ENCODE assay signal across 8 cellular contexts in genomic region chr3:114411811-114412803, GRCh38.
DNase-seq lines count a peak whose midpoint lies in the region; TF ChIP-seq lines count a peak whose summit lies in the region.

No MANE protein-coding gene starts in this region.

- peak overlapping the region; percentile 73 for H3K4me2 ChIP-seq in GM23248 (ENCODE audit: unreplicated experiment)

- H3K27me3 ChIP-seq in GM23248 (replicated peaks; ENCODE audit: insufficient read depth) (no peaks in the 10 kb centered on the region), SJSA1 (replicated peaks) (no peaks in the 10 kb centered on the region)

- peaks cover 6% of the 10 kb centered on the region; the same call in 1 of the 2 replicates for H3K79me2 ChIP-seq in GM23248 (ENCODE audit: insufficient read depth)

- H3K4me3 ChIP-seq in GM23248 (peak overlapping the region; percentile 47), SJSA1 (no peak overlapping the region), foreskin fibroblast (ENCODE audit: low read depth in 1 of 2, low read length in 2 of 2) (no peak overlapping the region)

- H3K9me3 ChIP-seq in GM23248 (ENCODE audit: low read depth) (no peaks in the 10 kb centered on the region), SJSA1 (replicated peaks) (no peaks in the 10 kb centered on the region)

- in situ Hi-C loops in GM23248 (cut with MboI): no loop called here

- no peaks in the 10 kb centered on the region for H4K20me1 ChIP-seq in GM23248 (ENCODE audit: insufficient read depth)

- 21% methylated on average over 9 of the region's 9 CpGs for WGBS in GM23248 (ENCODE audit: low coverage in 1 of 2, low lambda C conversion rate in 2 of 2, missing lambda C conversion rate in 2 of 2), 2 experiments

- peaks cover 64% of the 10 kb centered on the region for H3K4me1 ChIP-seq in GM23248 (ENCODE audit: insufficient read depth)
- peaks cover 68% of the 10 kb centered on the region for H3K4me1 ChIP-seq in SJSA1 (replicated peaks)

- DNase-seq in EL (peak; percentile 72), GM23248 (peak; percentile 90), SJSA1 (ENCODE audit: low read depth in 1 of 2, low spot score in 2 of 2) (peak; percentile 40 to 45), foreskin fibroblast (peak; percentile 81 to 89), NCI-H146 treated with DMSO at 0.1 percent for 48 hours (lab: John Stamatoyannopoulos, UW; ENCODE audit: unreplicated experiment) (no peak), NCI-H1694 (lab: John Stamatoyannopoulos, UW) (no peak), NCI-H1930 (lab: John Stamatoyannopoulos, UW) (no peak)
- peak; percentile 7 to 12 for DNase-seq in stimulated activated CD8-positive, alpha-beta memory T cell treated with anti-CD3 and anti-CD28 coated beads, Interleukin-2, amount 100 ng/mL, for 48 hours (ENCODE audit: low read depth in 2 of 2)

- H3K9ac ChIP-seq in GM23248: peak overlapping the region; percentile 58

- TF ChIP-seq CTCF in foreskin fibroblast (IDR thresholded peaks at IDR 0.05; ENCODE audit: low read depth, low read length): no peak

- H3F3A ChIP-seq in GM23248 (ENCODE audit: insufficient read depth): peaks cover 35% of the 10 kb centered on the region

- H3K27ac ChIP-seq in GM23248: peak overlapping the region; percentile 80
- H3K27ac ChIP-seq in SJSA1: peak overlapping the region; percentile 66

- no peaks in the 10 kb centered on the region for H3K9me2 ChIP-seq in GM23248 (ENCODE audit: insufficient read depth)

- H2AFZ ChIP-seq in GM23248: peak overlapping the region; percentile 64

- H3K36me3 ChIP-seq in GM23248 (ENCODE audit: low read depth): no peaks in the 10 kb centered on the region
- H3K36me3 ChIP-seq in SJSA1: no peaks in the 10 kb centered on the region

Comparison
In these comparisons a context has a peak if more than half of its experiments do, and no peak if none do; other contexts are left out.
1. DNase-seq: peak in EL (single experiment), GM23248 (single experiment), SJSA1 (2 of 2), foreskin fibroblast (2 of 2) and stimulated activated CD8-positive, alpha-beta memory T cell treated with anti-CD3 and anti-CD28 coated beads, Interleukin-2, amount 100 ng/mL, for 48 hours (2 of 2); none in NCI-H146 treated with DMSO at 0.1 percent for 48 hours (single experiment), NCI-H1694 (single experiment) and NCI-H1930 (0 of 2).